ENCODE assay signal across 9 cellular contexts in the genomic region with DNA sequence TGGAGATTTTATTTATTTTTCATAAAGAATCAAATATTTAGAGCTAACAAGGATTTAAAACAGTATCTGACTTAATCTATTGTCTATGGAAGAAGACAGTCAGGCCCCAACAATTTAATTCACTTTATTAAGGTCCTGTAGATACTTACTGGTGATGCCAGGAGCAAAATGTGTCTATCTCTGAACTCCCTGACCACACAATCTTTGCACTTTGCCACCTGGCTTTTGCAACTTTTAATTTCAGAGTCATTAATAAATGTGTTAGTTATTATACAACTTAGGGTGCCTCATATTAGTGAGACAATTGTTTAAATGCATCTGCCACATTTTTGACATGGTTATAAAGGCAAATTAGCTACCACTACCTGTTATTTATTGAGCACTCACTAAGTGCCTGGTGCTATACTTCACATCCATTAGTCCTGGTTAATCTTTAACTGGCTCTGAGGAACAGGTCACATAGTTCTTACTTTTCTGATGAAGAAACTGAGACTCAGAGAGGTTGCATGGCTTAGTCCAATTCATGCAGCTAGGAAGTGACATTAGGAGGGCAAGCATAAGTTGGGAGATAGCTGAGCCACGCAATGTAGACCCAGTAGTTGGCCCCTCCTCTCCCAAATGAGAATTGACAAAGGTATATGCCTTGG.
"Had no signal": no experiment of that assay in that cellular context is flagged by ENCODE, and none has a peak within 500 bp of the region (broad histone marks: within the 10 kb centered on the region; RNA-seq: fewer than 3 reads in every experiment).

No MANE protein-coding gene starts in this region.

- DNase-seq: activated effector memory CD4-positive, alpha-beta T cell treated with Interleukin-2 at 50 U/mL for 16 hours; activated T-cell treated with anti-CD3 and anti-CD28 coated beads, Interleukin-2, amount 50 U/mL, for 24 hours; central memory CD4-positive, alpha-beta T cell; cortex of kidney; effector memory CD4-positive, alpha-beta T cell; left colon; T-helper 2 cell; thyroid gland had no signal

- ATAC-seq: natural killer cell treated with Interleukin-12 subunit alpha and Interleukin-12 subunit beta and Interleukin-15 and Interleukin-18, amount 100 ng/mL, for 72 hours had no signal
